ENCODE assay signal across 13 cellular contexts in genomic region chr10:93447970-93448369, GRCh38.
"Had no signal": no experiment of that assay in that cellular context is flagged by ENCODE, and none has a peak within 500 bp of the region (broad histone marks: within the 10 kb centered on the region; RNA-seq: fewer than 3 reads in every experiment).

No MANE protein-coding gene starts in this region.

- ATAC-seq: right cardiac atrium, WTC11 had no signal

- DNase-seq: activated CD4-positive, alpha-beta T cell treated with anti-CD3 and anti-CD28 coated beads for 48 hours; activated naive CD4-positive, alpha-beta T cell treated with Interleukin-2 at 50 U/mL for 16 hours; effector memory CD4-positive, alpha-beta T cell; erythroblast; hypothalamus; kidney glomerular epithelial cell; naive B cell; right cardiac atrium; small intestine; stimulated activated naive CD4-positive, alpha-beta T cell; substantia nigra; upper lobe of left lung had no signal

- H3K4me3 ChIP-seq: upper lobe of left lung had no signal

- H3K27ac ChIP-seq: upper lobe of left lung had no signal

- H3K9me3 ChIP-seq: upper lobe of left lung had no signal

- H3K27me3 ChIP-seq: upper lobe of left lung had no signal
